ENCODE assay signal across 31 cellular contexts in the genomic region with DNA sequence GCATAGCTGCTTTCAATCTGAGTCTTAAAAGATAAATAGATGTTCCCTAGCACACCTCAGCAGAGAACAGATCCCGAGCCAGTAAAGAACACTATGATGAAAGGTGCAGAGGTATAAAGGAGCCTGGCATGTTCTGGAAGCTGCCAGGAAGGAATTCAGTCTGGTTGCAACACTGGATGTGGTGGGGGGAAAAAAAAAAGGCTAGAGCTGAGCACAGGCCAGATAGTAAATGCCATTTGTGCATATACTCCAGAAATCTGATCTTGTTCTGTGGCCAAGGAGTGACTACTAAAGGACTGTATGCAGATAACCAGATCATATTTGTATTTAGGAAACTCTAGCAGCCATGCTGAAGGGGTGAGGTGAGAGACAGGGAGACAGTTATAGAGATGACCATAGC.
A peak's percentile ranks its signal among the peaks of the same experiment; 100 is the strongest.
DNase-seq lines count a peak whose midpoint lies in the region; ATAC-seq and TF ChIP-seq lines count a peak whose summit lies in the region.
"Had no signal": no experiment of that assay in that cellular context is flagged by ENCODE, and none has a peak within 500 bp of the region (broad histone marks: within the 10 kb centered on the region; RNA-seq: fewer than 3 reads in every experiment).

No MANE protein-coding gene starts in this region.

- H3K79me2 ChIP-seq in osteoblast (ENCODE audit: insufficient read depth, low read length), result no peaks in the 10 kb centered on the region

- no peak for TF ChIP-seq CTCF in osteoblast (IDR thresholded peaks at IDR 0.05; ENCODE audit: extremely low read depth, low read depth, low read length)

- H3K4me1 Mint-ChIP-seq in stimulated activated naive CD8-positive, alpha-beta T cell treated with anti-CD3 and anti-CD28 coated beads, Interleukin-15, amount 100 ng/mL, for 72 hours, result no peaks in the 10 kb centered on the region
- H3K4me1 Mint-ChIP-seq: activated B cell treated with CpG ODN at 0.5 μM for 24 hours; activated CD4-positive, alpha-beta T cell treated with anti-CD3 and anti-CD28 coated beads, Interleukin-2, amount 10 ng/mL, durations not matched to agents 7 days and 5 days; activated naive CD4-positive, alpha-beta T cell treated with anti-CD3 and anti-CD28 coated beads, Interleukin-2, amount 50 U/mL, for 24 hours had no signal

- no peak overlapping the region for H3K4me3 Mint-ChIP-seq in stimulated activated naive CD8-positive, alpha-beta T cell treated with anti-CD3 and anti-CD28 coated beads, Interleukin-15, amount 100 ng/mL, for 72 hours
- H3K4me3 Mint-ChIP-seq: activated B cell treated with CpG ODN at 0.5 μM for 24 hours; activated CD4-positive, alpha-beta T cell treated with anti-CD3 and anti-CD28 coated beads, Interleukin-2, amount 10 ng/mL, durations not matched to agents 7 days and 5 days; activated naive CD4-positive, alpha-beta T cell treated with anti-CD3 and anti-CD28 coated beads, Interleukin-2, amount 50 U/mL, for 24 hours; effector memory CD8-positive, alpha-beta T cell; mesothelial cell of epicardium; naive B cell; stimulated activated naive CD8-positive, alpha-beta T cell treated with anti-CD3 and anti-CD28 coated beads, Interleukin-15, Interleukin-2, amounts not matched to agents 100 ng/mL and 50 ng/mL, for 24 hours had no signal

- H3K27ac ChIP-seq in osteoblast (ENCODE audit: low read depth, low read length), result no peak overlapping the region
- H3K27ac ChIP-seq: A549, BLaER1, heart left ventricle, SJSA1, thoracic aorta had no signal

- ATAC-seq in HG03378 (IDR thresholded peaks at IDR 0.05; ENCODE audit: unreplicated experiment), result no peak
- no peak for ATAC-seq in stimulated activated naive CD8-positive, alpha-beta T cell treated with anti-CD3 and anti-CD28 coated beads, Interleukin-15, amount 100 ng/mL, for 72 hours
- ATAC-seq: A549; effector memory CD8-positive, alpha-beta T cell; HCT116; heart left ventricle; left ventricle myocardium superior had no signal

- no peaks in the 10 kb centered on the region for H3K9me3 Mint-ChIP-seq in stimulated activated naive CD8-positive, alpha-beta T cell treated with anti-CD3 and anti-CD28 coated beads, Interleukin-15, amount 100 ng/mL, for 72 hours
- H3K9me3 Mint-ChIP-seq: activated B cell treated with CpG ODN at 0.5 μM for 24 hours; activated CD4-positive, alpha-beta T cell treated with anti-CD3 and anti-CD28 coated beads, Interleukin-2, amount 10 ng/mL, durations not matched to agents 7 days and 5 days; activated naive CD4-positive, alpha-beta T cell treated with anti-CD3 and anti-CD28 coated beads, Interleukin-2, amount 50 U/mL, for 24 hours; effector memory CD8-positive, alpha-beta T cell; mesothelial cell of epicardium; stimulated activated naive CD8-positive, alpha-beta T cell treated with anti-CD3 and anti-CD28 coated beads, Interleukin-15, Interleukin-2, amounts not matched to agents 100 ng/mL and 50 ng/mL, for 24 hours had no signal

- DNase-seq in AG08395 (ENCODE audit: low spot score), result peak; percentile 38
- peak; percentile 5 for DNase-seq in LHCN-M2 (ENCODE audit: low read depth)
- DNase-seq in dedifferentiated amniotic fluid mesenchymal stem cell (ENCODE audit: extremely low spot score), result peak; percentile 59
- DNase-seq in osteoblast (ENCODE audit: insufficient read length, low spot score, missing footprints), result peak; percentile 19
- DNase-seq in stimulated activated naive CD8-positive, alpha-beta T cell treated with anti-CD3 and anti-CD28 coated beads, Interleukin-15, amount 100 ng/mL, for 72 hours, result no peak
- no peak for DNase-seq in amygdala (lab: John Stamatoyannopoulos, UW)
- DNase-seq in NCI-H2227 (lab: John Stamatoyannopoulos, UW; ENCODE audit: unreplicated experiment), result no peak
- DNase-seq: activated B cell treated with CpG ODN at 0.5 μM for 24 hours; activated CD4-positive, alpha-beta T cell treated with anti-CD3 and anti-CD28 coated beads, Interleukin-2, amount 10 ng/mL, durations not matched to agents 7 days and 5 days; anterior cingulate cortex; cortex of kidney; DMS153; effector memory CD8-positive, alpha-beta T cell; foreskin melanocyte; heart left ventricle; kidney; left ventricle myocardium superior; naive B cell; NCI-H1048; NCI-H446 treated with DMSO at 0.1 percent for 48 hours; NCI-H774 had no signal

- no peak overlapping the region for H3K27ac Mint-ChIP-seq in stimulated activated naive CD8-positive, alpha-beta T cell treated with anti-CD3 and anti-CD28 coated beads, Interleukin-15, amount 100 ng/mL, for 72 hours
- H3K27ac Mint-ChIP-seq: activated B cell treated with CpG ODN at 0.5 μM for 24 hours; activated CD4-positive, alpha-beta T cell treated with anti-CD3 and anti-CD28 coated beads, Interleukin-2, amount 10 ng/mL, durations not matched to agents 7 days and 5 days; activated naive CD4-positive, alpha-beta T cell treated with anti-CD3 and anti-CD28 coated beads, Interleukin-2, amount 50 U/mL, for 24 hours; effector memory CD8-positive, alpha-beta T cell; mesothelial cell of epicardium; stimulated activated naive CD8-positive, alpha-beta T cell treated with anti-CD3 and anti-CD28 coated beads, Interleukin-15, Interleukin-2, amounts not matched to agents 100 ng/mL and 50 ng/mL, for 24 hours had no signal

- no peaks in the 10 kb centered on the region for H4K20me1 ChIP-seq in osteoblast (ENCODE audit: insufficient read depth, low read length)
- H4K20me1 ChIP-seq: BLaER1 had no signal

- peaks cover 2% of the 10 kb centered on the region for H3K27me3 ChIP-seq in osteoblast (ENCODE audit: insufficient read depth, low read length)
- H3K27me3 ChIP-seq: BLaER1, heart left ventricle, SJSA1 had no signal

- H2AFZ ChIP-seq in osteoblast (ENCODE audit: low read length), result no peak overlapping the region

- no peaks in the 10 kb centered on the region for H3K4me1 ChIP-seq in osteoblast (ENCODE audit: insufficient read depth, low read length)
- H3K4me1 ChIP-seq: A549, BLaER1, heart left ventricle, SJSA1 had no signal

- no peaks in the 10 kb centered on the region for H3K9me3 ChIP-seq in osteoblast (ENCODE audit: low read depth, low read length)
- H3K9me3 ChIP-seq: A549, heart left ventricle, SJSA1, thoracic aorta had no signal

- no peak overlapping the region for H3K4me3 ChIP-seq in osteoblast (ENCODE audit: insufficient read depth, low read length)
- H3K4me3 ChIP-seq: A549, BLaER1, heart left ventricle, SJSA1, smooth muscle cell, thoracic aorta had no signal

- no peaks in the 10 kb centered on the region for H3K27me3 Mint-ChIP-seq in stimulated activated naive CD8-positive, alpha-beta T cell treated with anti-CD3 and anti-CD28 coated beads, Interleukin-15, amount 100 ng/mL, for 72 hours
- H3K27me3 Mint-ChIP-seq: activated B cell treated with CpG ODN at 0.5 μM for 24 hours; activated CD4-positive, alpha-beta T cell treated with anti-CD3 and anti-CD28 coated beads, Interleukin-2, amount 10 ng/mL, durations not matched to agents 7 days and 5 days; activated naive CD4-positive, alpha-beta T cell treated with anti-CD3 and anti-CD28 coated beads, Interleukin-2, amount 50 U/mL, for 24 hours; effector memory CD8-positive, alpha-beta T cell; naive B cell; stimulated activated naive CD8-positive, alpha-beta T cell treated with anti-CD3 and anti-CD28 coated beads, Interleukin-15, Interleukin-2, amounts not matched to agents 100 ng/mL and 50 ng/mL, for 24 hours had no signal

- no peak overlapping the region for H3K4me2 ChIP-seq in osteoblast (ENCODE audit: insufficient read depth, low read length)
- H3K4me2 ChIP-seq: A549, BLaER1, smooth muscle cell had no signal

- H3K36me3 ChIP-seq in osteoblast (ENCODE audit: insufficient read depth, low read length), result no peaks in the 10 kb centered on the region
- H3K36me3 ChIP-seq: heart left ventricle, SJSA1, thoracic aorta had no signal

Comparison
In these comparisons a context has a peak if more than half of its experiments do, and no peak if none do; other contexts are left out.
1. DNase-seq: peak in AG08395 (single experiment), LHCN-M2 (single experiment), dedifferentiated amniotic fluid mesenchymal stem cell (single experiment) and osteoblast (single experiment); none in stimulated activated naive CD8-positive, alpha-beta T cell treated with anti-CD3 and anti-CD28 coated beads, Interleukin-15, amount 100 ng/mL, for 72 hours (0 of 2), amygdala (0 of 56) and NCI-H2227 (single experiment).